ENCODE assay signal across 1 cellular context in the genomic region with DNA sequence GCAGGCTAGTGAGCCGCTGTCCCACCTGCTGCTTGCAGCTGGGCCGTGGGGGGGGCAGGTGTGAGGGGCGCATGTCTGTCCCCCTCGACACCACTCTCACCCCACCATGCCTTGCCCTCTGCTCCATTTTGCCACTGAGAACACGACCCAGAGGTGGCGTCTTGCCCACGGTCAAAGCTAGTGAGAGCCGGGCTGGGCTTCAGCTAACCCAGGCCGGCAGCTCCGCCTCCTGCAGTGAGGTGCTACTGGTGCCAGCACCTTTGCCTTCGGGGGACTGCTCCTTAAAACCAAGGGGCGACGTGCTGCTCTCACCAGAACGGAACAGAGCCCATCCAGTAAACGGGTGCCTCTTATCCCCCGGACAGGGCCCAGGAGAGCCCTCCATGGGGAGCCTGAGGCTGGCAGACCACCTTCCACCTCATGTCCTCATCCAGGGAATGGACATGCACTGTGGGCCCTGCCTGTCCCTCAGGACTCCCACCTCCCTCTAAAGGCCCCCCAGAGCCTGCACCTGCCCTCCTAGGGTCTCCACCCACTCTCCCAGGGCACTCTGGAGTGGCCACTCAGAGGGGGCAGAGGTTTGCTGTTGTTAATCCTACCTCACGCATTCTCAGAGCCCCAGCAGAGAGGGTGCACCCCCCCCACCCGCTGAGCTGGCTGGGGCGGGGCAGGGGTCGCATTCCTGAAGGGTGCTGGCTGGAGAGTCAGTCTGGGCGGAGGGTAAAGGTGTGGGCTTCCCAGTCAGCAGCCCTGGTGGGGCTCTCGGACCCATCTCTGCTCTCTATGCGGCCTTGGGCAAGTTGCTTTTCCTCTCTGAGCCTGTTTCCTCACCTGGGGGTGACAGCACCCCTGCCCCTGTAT.
TF ChIP-seq lines count a peak whose summit lies in the region.

No MANE protein-coding gene starts in this region.

TF ChIP-seq in HepG2, 621 proteins besides CTCF, POLR2A, EP300 and RAD21:
- TF ChIP-seq SCMH1 (CRISPR knock-in tag; IDR thresholded peaks at IDR 0.05; ENCODE audit: borderline replicate concordance) (no peak), BRCA1 (CRISPR knock-in tag; IDR thresholded peaks at IDR 0.05) (no peak), RELA (CRISPR knock-in tag; IDR thresholded peaks at IDR 0.05) (no peak), FLYWCH1 (CRISPR knock-in tag; IDR thresholded peaks at IDR 0.05) (no peak), CAMTA2 (CRISPR knock-in tag; IDR thresholded peaks at IDR 0.05; ENCODE audit: borderline replicate concordance) (0 out of 2 replicates have a peak, but pooled peaks have one; percentile 44), CENPX (CRISPR knock-in tag; IDR thresholded peaks at IDR 0.05) (no peak), EED (CRISPR knock-in tag; IDR thresholded peaks at IDR 0.05) (peak; percentile 40; the same call in 1 of the 2 replicates), FOXK1 (CRISPR knock-in tag; IDR thresholded peaks at IDR 0.05; ENCODE audit: borderline replicate concordance, low read depth) (no peak), MAF1 (CRISPR knock-in tag; IDR thresholded peaks at IDR 0.05; ENCODE audit: borderline replicate concordance) (no peak), SNAI1 (CRISPR knock-in tag; IDR thresholded peaks at IDR 0.05; ENCODE audit: borderline replicate concordance) (0 out of 2 replicates have a peak, but pooled peaks have one; percentile 38), TSC22D2 (CRISPR knock-in tag; IDR thresholded peaks at IDR 0.05; ENCODE audit: borderline replicate concordance) (no peak), EZH2 (conservative IDR thresholded peaks at IDR 0.05; ENCODE audit: low read depth, low read length) (0 out of 2 replicates have a peak, but pooled peaks have one; percentile 43), NPAS2 (CRISPR knock-in tag; IDR thresholded peaks at IDR 0.05; ENCODE audit: borderline replicate concordance) (no peak), ZBTB7A (CRISPR knock-in tag; IDR thresholded peaks at IDR 0.05) (0 out of 2 replicates have a peak, but pooled peaks have one; percentile 31), ZNF367 (CRISPR knock-in tag; IDR thresholded peaks at IDR 0.05; ENCODE audit: borderline replicate concordance) (no peak), ZNF776 (CRISPR knock-in tag; IDR thresholded peaks at IDR 0.05) (0 out of 2 replicates have a peak, but pooled peaks have one; percentile 46), SALL1 (CRISPR knock-in tag; IDR thresholded peaks at IDR 0.05) (no peak), DR1 (CRISPR knock-in tag; IDR thresholded peaks at IDR 0.05) (no peak), GPN1 (CRISPR knock-in tag; IDR thresholded peaks at IDR 0.05; ENCODE audit: borderline replicate concordance) (no peak), ZNF510 (CRISPR knock-in tag; IDR thresholded peaks at IDR 0.05; ENCODE audit: low read depth) (no peak)
- TF ChIP-seq, protein P1, sequence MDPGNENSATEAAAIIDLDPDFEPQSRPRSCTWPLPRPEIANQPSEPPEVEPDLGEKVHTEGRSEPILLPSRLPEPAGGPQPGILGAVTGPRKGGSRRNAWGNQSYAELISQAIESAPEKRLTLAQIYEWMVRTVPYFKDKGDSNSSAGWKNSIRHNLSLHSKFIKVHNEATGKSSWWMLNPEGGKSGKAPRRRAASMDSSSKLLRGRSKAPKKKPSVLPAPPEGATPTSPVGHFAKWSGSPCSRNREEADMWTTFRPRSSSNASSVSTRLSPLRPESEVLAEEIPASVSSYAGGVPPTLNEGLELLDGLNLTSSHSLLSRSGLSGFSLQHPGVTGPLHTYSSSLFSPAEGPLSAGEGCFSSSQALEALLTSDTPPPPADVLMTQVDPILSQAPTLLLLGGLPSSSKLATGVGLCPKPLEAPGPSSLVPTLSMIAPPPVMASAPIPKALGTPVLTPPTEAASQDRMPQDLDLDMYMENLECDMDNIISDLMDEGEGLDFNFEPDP (CRISPR knock-in tag; conservative IDR thresholded peaks at IDR 0.05): no peak
- TF ChIP-seq, protein P2, sequence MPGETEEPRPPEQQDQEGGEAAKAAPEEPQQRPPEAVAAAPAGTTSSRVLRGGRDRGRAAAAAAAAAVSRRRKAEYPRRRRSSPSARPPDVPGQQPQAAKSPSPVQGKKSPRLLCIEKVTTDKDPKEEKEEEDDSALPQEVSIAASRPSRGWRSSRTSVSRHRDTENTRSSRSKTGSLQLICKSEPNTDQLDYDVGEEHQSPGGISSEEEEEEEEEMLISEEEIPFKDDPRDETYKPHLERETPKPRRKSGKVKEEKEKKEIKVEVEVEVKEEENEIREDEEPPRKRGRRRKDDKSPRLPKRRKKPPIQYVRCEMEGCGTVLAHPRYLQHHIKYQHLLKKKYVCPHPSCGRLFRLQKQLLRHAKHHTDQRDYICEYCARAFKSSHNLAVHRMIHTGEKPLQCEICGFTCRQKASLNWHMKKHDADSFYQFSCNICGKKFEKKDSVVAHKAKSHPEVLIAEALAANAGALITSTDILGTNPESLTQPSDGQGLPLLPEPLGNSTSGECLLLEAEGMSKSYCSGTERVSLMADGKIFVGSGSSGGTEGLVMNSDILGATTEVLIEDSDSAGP (CRISPR knock-in tag; IDR thresholded peaks at IDR 0.05; ENCODE audit: borderline replicate concordance): 0 out of 2 replicates have a peak, but pooled peaks have one; percentile 2
- TF ChIP-seq, protein P3, sequence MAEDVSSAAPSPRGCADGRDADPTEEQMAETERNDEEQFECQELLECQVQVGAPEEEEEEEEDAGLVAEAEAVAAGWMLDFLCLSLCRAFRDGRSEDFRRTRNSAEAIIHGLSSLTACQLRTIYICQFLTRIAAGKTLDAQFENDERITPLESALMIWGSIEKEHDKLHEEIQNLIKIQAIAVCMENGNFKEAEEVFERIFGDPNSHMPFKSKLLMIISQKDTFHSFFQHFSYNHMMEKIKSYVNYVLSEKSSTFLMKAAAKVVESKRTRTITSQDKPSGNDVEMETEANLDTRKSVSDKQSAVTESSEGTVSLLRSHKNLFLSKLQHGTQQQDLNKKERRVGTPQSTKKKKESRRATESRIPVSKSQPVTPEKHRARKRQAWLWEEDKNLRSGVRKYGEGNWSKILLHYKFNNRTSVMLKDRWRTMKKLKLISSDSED (CRISPR knock-in tag; IDR thresholded peaks at IDR 0.05): no peak
